In genomic region chr19:2542341-2543069, GRCh38 we compare ENCODE assay signal across 10 cellular contexts.
A peak's percentile ranks its signal among the peaks of the same experiment; 100 is the strongest.
DNase-seq lines count a peak whose midpoint lies in the region; ATAC-seq and TF ChIP-seq lines count a peak whose summit lies in the region.
"Had no signal": no experiment of that assay in that cellular context is flagged by ENCODE, and none has a peak within 500 bp of the region (broad histone marks: within the 10 kb centered on the region; RNA-seq: fewer than 3 reads in every experiment).

No MANE protein-coding gene starts in this region.

- no peak overlapping the region for H3K4me3 ChIP-seq in breast epithelium
- no peak overlapping the region for H3K4me3 ChIP-seq in mesendoderm (ENCODE audit: low read length)
- H3K4me3 ChIP-seq in upper lobe of left lung: peak overlapping the region in 1 of 4 donors; percentile 34

- H3K9me3 ChIP-seq in breast epithelium (no peaks in the 10 kb centered on the region), upper lobe of left lung (no peaks in the 10 kb centered on the region)

- peaks cover 41% of the 10 kb centered on the region for H3K4me1 Mint-ChIP-seq in activated CD8-positive, alpha-beta T cell treated with anti-CD3 and anti-CD28 coated beads, Interleukin-2, amount 10 ng/mL, durations not matched to agents 7 days and 5 days (ENCODE audit: low read depth)
- H3K4me1 Mint-ChIP-seq in activated CD8-positive, alpha-beta T cell treated with anti-CD3 and anti-CD28 coated beads for 36 hours (ENCODE audit: low read depth): peaks cover 26% of the 10 kb centered on the region
- peaks cover 17% of the 10 kb centered on the region for H3K4me1 Mint-ChIP-seq in activated naive CD4-positive, alpha-beta T cell treated with anti-CD3 and anti-CD28 coated beads for 36 hours (ENCODE audit: low read depth)

- no peaks in the 10 kb centered on the region for H3K27me3 ChIP-seq in breast epithelium
- H3K27me3 ChIP-seq in mesendoderm (ENCODE audit: insufficient read depth, low read length, poor library complexity): no peaks in the 10 kb centered on the region
- H3K27me3 ChIP-seq in upper lobe of left lung: no peaks in the 10 kb centered on the region

- H4K5ac ChIP-seq in mesendoderm (ENCODE audit: low read length): no peak overlapping the region

- TF ChIP-seq EP300 in upper lobe of left lung (IDR thresholded peaks at IDR 0.05): no peak

- peak overlapping the region; percentile 79 for H3K27ac Mint-ChIP-seq in activated CD8-positive, alpha-beta T cell treated with anti-CD3 and anti-CD28 coated beads, Interleukin-2, amount 10 ng/mL, durations not matched to agents 7 days and 5 days
- no peak overlapping the region for H3K27ac Mint-ChIP-seq in activated CD8-positive, alpha-beta T cell treated with anti-CD3 and anti-CD28 coated beads for 36 hours
- no peak overlapping the region for H3K27ac Mint-ChIP-seq in activated naive CD4-positive, alpha-beta T cell treated with anti-CD3 and anti-CD28 coated beads for 36 hours

- POLR2A ChIA-PET in activated CD8-positive, alpha-beta T cell treated with anti-CD3 and anti-CD28 coated beads, Interleukin-2, amount 10 ng/mL, durations not matched to agents 7 days and 5 days (lab: Charles Lee): interaction anchor here (0.9 to 3.7 kb wide), 7 partner anchors 9 to 65 kb away, joined by 3 to 45 read pairs (median 3); partner anchors contain the start of gene GADD45B
- POLR2A ChIA-PET in activated CD8-positive, alpha-beta T cell treated with anti-CD3 and anti-CD28 coated beads for 36 hours (lab: Charles Lee): interaction anchor here (1.0 to 4.2 kb wide), 5 partner anchors 9 to 86 kb away, joined by 3 to 29 read pairs (median 6); partner anchors contain the start of gene GADD45B

- H2BK120ac ChIP-seq in mesendoderm (ENCODE audit: low read depth, low read length): no peak overlapping the region

- DNase-seq in activated CD8-positive, alpha-beta T cell treated with anti-CD3 and anti-CD28 coated beads, Interleukin-2, amount 10 ng/mL, durations not matched to agents 7 days and 5 days: no peak
- DNase-seq in activated CD8-positive, alpha-beta T cell treated with anti-CD3 and anti-CD28 coated beads for 36 hours: no peak
- DNase-seq in breast epithelium (ENCODE audit: low spot score in 2 of 2): no peak
- peak; percentile 70 for DNase-seq in mesendoderm
- no peak for DNase-seq in upper lobe of left lung
- DNase-seq in NCI-H748 treated with DMSO at 0.1 percent for 48 hours (lab: John Stamatoyannopoulos, UW): no peak
- no peak for DNase-seq in activated naive CD4-positive, alpha-beta T cell treated with anti-CD3 and anti-CD28 coated beads for 36 hours
- DNase-seq: activated effector memory CD4-positive, alpha-beta T cell treated with Interleukin-2 at 50 U/mL for 16 hours; NCI-H446 had no signal

- H3K9me3 Mint-ChIP-seq in activated CD8-positive, alpha-beta T cell treated with anti-CD3 and anti-CD28 coated beads, Interleukin-2, amount 10 ng/mL, durations not matched to agents 7 days and 5 days (ENCODE audit: insufficient read depth): no peaks in the 10 kb centered on the region
- H3K9me3 Mint-ChIP-seq in activated CD8-positive, alpha-beta T cell treated with anti-CD3 and anti-CD28 coated beads for 36 hours: no peaks in the 10 kb centered on the region
- H3K9me3 Mint-ChIP-seq in activated naive CD4-positive, alpha-beta T cell treated with anti-CD3 and anti-CD28 coated beads for 36 hours: no peaks in the 10 kb centered on the region

- no peaks in the 10 kb centered on the region for H3K79me2 ChIP-seq in mesendoderm (ENCODE audit: control insufficient read depth, insufficient read depth, low read length)

- H3K4me1 ChIP-seq in breast epithelium: peaks cover 23 to 40% of the 10 kb centered on the region in 2 donors
- peaks cover 2% of the 10 kb centered on the region for H3K4me1 ChIP-seq in mesendoderm (ENCODE audit: control insufficient read depth, low read depth, low read length)
- H3K4me1 ChIP-seq in upper lobe of left lung: peaks cover 68 to 76% (median 73%) of the 10 kb centered on the region in 4 donors

- no CpG with 5 or more reads among the region's 22 CpGs for WGBS in mesendoderm (ENCODE audit: extremely low coverage, insufficient coverage, low lambda C conversion rate)
- WGBS in upper lobe of left lung, 2 donors: 51 to 65% methylated on average over 22 of the region's 22 CpGs

- no peak overlapping the region for H2BK15ac ChIP-seq in mesendoderm (replicated peaks; ENCODE audit: low read depth)

- H3K23ac ChIP-seq in mesendoderm (ENCODE audit: low read length): no peak overlapping the region

- H3K9ac ChIP-seq in mesendoderm (ENCODE audit: low read length): no peak overlapping the region

- peak overlapping the region; percentile 79 for H2AK5ac ChIP-seq in mesendoderm (ENCODE audit: low read length)

- peak overlapping the region; percentile 61 for H3K56ac ChIP-seq in mesendoderm (ENCODE audit: low read length)

- peak overlapping the region; percentile 73 to 96 for H3K27ac ChIP-seq in breast epithelium
- peak overlapping the region; percentile 68 for H3K27ac ChIP-seq in mesendoderm (ENCODE audit: low read depth, low read length)
- H3K27ac ChIP-seq in upper lobe of left lung: peak overlapping the region; percentile 84 to 94 (median 89)

- no peak for TF ChIP-seq CTCF in activated CD8-positive, alpha-beta T cell treated with anti-CD3 and anti-CD28 coated beads for 36 hours (IDR thresholded peaks at IDR 0.05)
- TF ChIP-seq CTCF in breast epithelium (IDR thresholded peaks at IDR 0.05) (no peak), upper lobe of left lung (IDR thresholded peaks at IDR 0.05) (no peak)

- CTCF ChIA-PET in activated CD8-positive, alpha-beta T cell treated with anti-CD3 and anti-CD28 coated beads, Interleukin-2, amount 10 ng/mL, durations not matched to agents 7 days and 5 days (lab: Charles Lee): interaction anchor here (1.1 to 2.3 kb wide), 7 partner anchors 11 to 94 kb away, joined by 3 to 16 read pairs (median 5); partner anchors contain the start of gene GADD45B
- CTCF ChIA-PET in activated CD8-positive, alpha-beta T cell treated with anti-CD3 and anti-CD28 coated beads for 36 hours (lab: Charles Lee): interaction anchor here (0.6 to 3.0 kb wide), 5 partner anchors 10 to 95 kb away, joined by 3 to 13 read pairs (median 4); no protein-coding TSS in a partner anchor
- CTCF ChIA-PET in activated naive CD4-positive, alpha-beta T cell treated with anti-CD3 and anti-CD28 coated beads for 36 hours (lab: Charles Lee): interaction anchor here (0.5 to 1.6 kb wide), 5 partner anchors 9 to 72 kb away, joined by 3 to 5 read pairs (median 3); no protein-coding TSS in a partner anchor

- peak overlapping the region; percentile 94 for H3K4ac ChIP-seq in mesendoderm (ENCODE audit: low read depth, low read length)

- H2BK5ac ChIP-seq in mesendoderm (ENCODE audit: low read length): peak overlapping the region; percentile 87

- no peaks in the 10 kb centered on the region for H3K27me3 Mint-ChIP-seq in activated CD8-positive, alpha-beta T cell treated with anti-CD3 and anti-CD28 coated beads, Interleukin-2, amount 10 ng/mL, durations not matched to agents 7 days and 5 days (ENCODE audit: low read depth)
- H3K27me3 Mint-ChIP-seq in activated CD8-positive, alpha-beta T cell treated with anti-CD3 and anti-CD28 coated beads for 36 hours: no peaks in the 10 kb centered on the region
- H3K27me3 Mint-ChIP-seq in activated naive CD4-positive, alpha-beta T cell treated with anti-CD3 and anti-CD28 coated beads for 36 hours (ENCODE audit: low read depth): no peaks in the 10 kb centered on the region

- no peak for ATAC-seq in activated CD8-positive, alpha-beta T cell treated with anti-CD3 and anti-CD28 coated beads, Interleukin-2, amount 10 ng/mL, durations not matched to agents 7 days and 5 days
- no peak for ATAC-seq in activated CD8-positive, alpha-beta T cell treated with anti-CD3 and anti-CD28 coated beads for 36 hours
- ATAC-seq in upper lobe of left lung (ENCODE audit: low FRiP score in 2 of 2): no peak
- no peak for ATAC-seq in GM21515 (IDR thresholded peaks at IDR 0.05; ENCODE audit: unreplicated experiment)

- H3K18ac ChIP-seq in mesendoderm (ENCODE audit: low read length): peak overlapping the region; percentile 2

- H3K79me1 ChIP-seq in mesendoderm (ENCODE audit: low read length): no peaks in the 10 kb centered on the region

- TF ChIP-seq POLR2A in breast epithelium (IDR thresholded peaks at IDR 0.05) (no peak), upper lobe of left lung (IDR thresholded peaks at IDR 0.05) (no peak)

- intact Hi-C loops in activated CD8-positive, alpha-beta T cell treated with anti-CD3 and anti-CD28 coated beads for 36 hours (cut with micrococcal nuclease): no loop called here
- intact Hi-C loops in breast epithelium (cut with DNase I; ENCODE audit: low total_unique reads): no loop called here
- intact Hi-C loops in activated naive CD4-positive, alpha-beta T cell treated with anti-CD3 and anti-CD28 coated beads for 36 hours (cut with micrococcal nuclease): loop anchor here (1.0 kb wide), 3 partner anchors 10 to 67 kb away; no protein-coding TSS in a partner anchor

- H3K4me3 Mint-ChIP-seq in activated CD8-positive, alpha-beta T cell treated with anti-CD3 and anti-CD28 coated beads, Interleukin-2, amount 10 ng/mL, durations not matched to agents 7 days and 5 days: peak overlapping the region; percentile 73
- H3K4me3 Mint-ChIP-seq in activated CD8-positive, alpha-beta T cell treated with anti-CD3 and anti-CD28 coated beads for 36 hours: no peak overlapping the region
- no peak overlapping the region for H3K4me3 Mint-ChIP-seq in activated naive CD4-positive, alpha-beta T cell treated with anti-CD3 and anti-CD28 coated beads for 36 hours

- no peaks in the 10 kb centered on the region for H3K36me3 ChIP-seq in breast epithelium
- H3K36me3 ChIP-seq in mesendoderm (ENCODE audit: control insufficient read depth, insufficient read depth, low read length): no peaks in the 10 kb centered on the region
- H3K36me3 ChIP-seq in upper lobe of left lung: no peaks in the 10 kb centered on the region

- H3K36me3 Mint-ChIP-seq in activated CD8-positive, alpha-beta T cell treated with anti-CD3 and anti-CD28 coated beads, Interleukin-2, amount 10 ng/mL, durations not matched to agents 7 days and 5 days (ENCODE audit: low read depth): no peaks in the 10 kb centered on the region
- no peaks in the 10 kb centered on the region for H3K36me3 Mint-ChIP-seq in activated CD8-positive, alpha-beta T cell treated with anti-CD3 and anti-CD28 coated beads for 36 hours (ENCODE audit: low read depth)
- H3K36me3 Mint-ChIP-seq in activated naive CD4-positive, alpha-beta T cell treated with anti-CD3 and anti-CD28 coated beads for 36 hours (ENCODE audit: low read depth): no peaks in the 10 kb centered on the region

- H4K8ac ChIP-seq in mesendoderm (ENCODE audit: low read depth, low read length): no peak overlapping the region

- no peak overlapping the region for H3K4me2 ChIP-seq in mesendoderm (ENCODE audit: low read length)
